Comparison of ENCODE assay signal across 23 cellular contexts in genomic region chr19:2408247-2408646, GRCh38. TPM values are rescaled to one million over a fixed set of nuclear protein-coding genes. Genes with fewer than 3 reads are reported as not detected.
"Had no signal": no experiment of that assay in that cellular context is flagged by ENCODE, and none has a peak within 500 bp of the region (broad histone marks: within the 10 kb centered on the region; RNA-seq: fewer than 3 reads in every experiment).

No MANE protein-coding gene starts in this region.

- H3K9me3 ChIP-seq: MG63 had no signal

- DNase-seq: Karpas-422, KG1, MG63, NCI-H1092, NCI-H1105 treated with DMSO at 0.1 percent for 48 hours, NCI-H1417 treated with DMSO at 0.1 percent for 48 hours, NCI-H187, NCI-H2029, NCI-H2081 treated with DMSO at 0.1 percent for 48 hours, NCI-H2171, NCI-H226, NCI-H446, NCI-H510A, NCI-H524 treated with DMSO at 0.1 percent for 48 hours, NCI-H69, NCI-H774, SHP77, SK-N-SH, SW 1271 had no signal

- H3K4me3 ChIP-seq: MG63 had no signal

- H3K27me3 ChIP-seq: MG63 had no signal

- H3K4me2 ChIP-seq: SK-N-SH had no signal

- FAIRE-seq: HTR-8/SVneo had no signal

- H3K9ac ChIP-seq: SK-N-SH had no signal

- H3K27ac ChIP-seq: HL-60, RWPE1 had no signal

- H3K36me3 ChIP-seq: MG63 had no signal

RNA-seq across cellular contexts. Expression of gene TMPRSS9, which starts 48.2 kb away (rescaled TPM):
- total RNA-seq: SK-MEL-5 had no signal
- polyA plus RNA-seq: SK-N-SH had no signal
